Comparison of ENCODE assay signal across 32 cellular contexts in the genomic region with DNA sequence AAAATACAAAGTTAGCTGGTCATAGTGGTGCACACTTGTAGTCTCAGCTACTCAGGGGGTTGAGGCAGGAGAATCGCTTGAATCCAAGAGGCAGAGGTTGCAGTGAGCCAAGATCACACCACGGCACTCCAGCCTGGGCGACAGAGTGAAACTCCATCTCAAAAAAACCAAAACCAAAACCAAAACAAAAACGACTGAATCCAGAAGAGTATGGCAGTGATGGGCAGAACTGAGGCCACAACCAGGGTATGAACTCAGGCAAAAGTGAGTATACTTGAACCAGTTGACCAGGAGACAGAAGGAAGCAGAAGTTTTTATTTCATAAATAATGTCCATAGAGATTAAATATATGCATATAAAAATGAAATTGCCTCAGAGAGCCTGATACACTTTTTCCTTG.
"Had no signal": no experiment of that assay in that cellular context is flagged by ENCODE, and none has a peak within 500 bp of the region (broad histone marks: within the 10 kb centered on the region; RNA-seq: fewer than 3 reads in every experiment).

No MANE protein-coding gene starts in this region.

- ATAC-seq: Panc1, Right ventricle myocardium inferior, SK-N-SH treated with all-trans-retinoic acid at 6 μM for 48 hours, T-cell had no signal

- H2AFZ ChIP-seq: PC-9 had no signal

- H3K27me3 ChIP-seq: MG63, SJCRH30 had no signal

- H3K4me1 ChIP-seq: SJCRH30 had no signal

- H3K4me2 ChIP-seq: PC-9 had no signal

- H3K27ac ChIP-seq: PC-9, RWPE1, SJCRH30, SK-N-MC had no signal

- H3K9me3 ChIP-seq: MG63, SJCRH30 had no signal

- H3K36me3 ChIP-seq: MG63, SJCRH30 had no signal

- DNase-seq: Kasumi-1, MG63, MV-4-11, NCI-H1092, NCI-H1105, NCI-H1436, NCI-H146, NCI-H1694, NCI-H187, NCI-H1930, NCI-H2029 treated with DMSO at 0.1 percent for 48 hours, NCI-H2081 treated with DMSO at 0.1 percent for 48 hours, NCI-H2107, NCI-H2171, NCI-H226, NCI-H446 treated with DMSO at 0.1 percent for 48 hours, NCI-H510A, NCI-H524, NCI-H526, NCI-H69, NCI-H748 treated with DMSO at 0.1 percent for 48 hours, NCI-H82, PC-9, SHP77, SIG-M5, SJCRH30, T-cell had no signal

- H3K4me3 ChIP-seq: MG63, PC-9, SJCRH30, SK-N-MC had no signal
